Comparison of ENCODE assay signal across 9 cellular contexts in the genomic region with DNA sequence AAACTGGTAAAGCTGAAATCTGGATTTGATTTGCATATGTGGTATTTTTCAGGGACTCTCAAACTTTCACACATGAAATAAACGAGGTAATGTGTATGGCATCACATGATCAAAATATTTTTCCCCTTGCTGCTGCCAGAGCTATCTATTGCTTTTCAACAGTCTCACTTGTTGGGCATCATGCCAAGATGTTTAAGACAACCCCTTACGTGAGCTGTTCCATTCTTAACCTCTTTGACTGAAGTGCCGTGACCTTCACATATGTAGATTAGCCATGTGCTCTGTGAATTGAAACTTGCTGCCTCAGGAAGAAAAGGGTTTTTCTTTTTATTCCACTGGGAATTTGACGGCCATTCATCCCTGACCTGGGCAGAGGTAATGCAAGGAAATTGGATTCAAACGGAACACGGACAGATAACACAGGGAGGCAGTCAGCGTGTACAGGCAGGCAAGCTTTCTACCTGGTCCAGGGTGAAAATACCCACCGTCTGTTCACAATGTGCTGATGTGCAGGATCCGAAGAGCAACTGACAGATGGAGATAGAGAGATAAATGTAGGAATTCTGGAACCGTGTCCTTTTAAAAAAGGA. TPM values are rescaled to one million over a fixed set of nuclear protein-coding genes. Genes with fewer than 3 reads are reported as not detected.
A peak's percentile ranks its signal among the peaks of the same experiment; 100 is the strongest.
DNase-seq lines count a peak whose midpoint lies in the region; ATAC-seq, FAIRE-seq and TF ChIP-seq lines count a peak whose summit lies in the region.
"Had no signal": no experiment of that assay in that cellular context is flagged by ENCODE, and none has a peak within 500 bp of the region (broad histone marks: within the 10 kb centered on the region; RNA-seq: fewer than 3 reads in every experiment).

No MANE protein-coding gene starts in this region.

- CTCF ChIA-PET in activated CD8-positive, alpha-beta T cell treated with anti-CD3 and anti-CD28 coated beads for 36 hours (lab: Charles Lee): interaction anchor here (1.0 to 1.4 kb wide), 4 partner anchors 9 to 243 kb away, joined by 3 to 5 read pairs (median 4); no protein-coding TSS in a partner anchor
- CTCF ChIA-PET in activated CD8-positive, alpha-beta T cell treated with anti-CD3 and anti-CD28 coated beads, Interleukin-2, amount 10 ng/mL, durations not matched to agents 7 days and 5 days (lab: Charles Lee): interaction anchor here (1.9 kb wide), 1 partner anchor 16 kb away, joined by 7 read pairs; no protein-coding TSS in a partner anchor

- no peaks in the 10 kb centered on the region for H3K36me3 ChIP-seq in astrocyte (ENCODE audit: insufficient read depth, low read length)
- no peaks in the 10 kb centered on the region for H3K36me3 ChIP-seq in lower lobe of right lung

- H3K36me3 Mint-ChIP-seq in activated CD8-positive, alpha-beta T cell treated with anti-CD3 and anti-CD28 coated beads for 36 hours (ENCODE audit: low read depth): peaks cover 6% of the 10 kb centered on the region
- peaks cover 6% of the 10 kb centered on the region for H3K36me3 Mint-ChIP-seq in activated CD8-positive, alpha-beta T cell treated with anti-CD3 and anti-CD28 coated beads, Interleukin-2, amount 10 ng/mL, durations not matched to agents 7 days and 5 days (ENCODE audit: low read depth)
- no peaks in the 10 kb centered on the region for H3K36me3 Mint-ChIP-seq in astrocyte (ENCODE audit: low read depth, unreplicated experiment)

- no peaks in the 10 kb centered on the region for H3K27me3 Mint-ChIP-seq in activated CD8-positive, alpha-beta T cell treated with anti-CD3 and anti-CD28 coated beads for 36 hours
- H3K27me3 Mint-ChIP-seq in activated CD8-positive, alpha-beta T cell treated with anti-CD3 and anti-CD28 coated beads, Interleukin-2, amount 10 ng/mL, durations not matched to agents 7 days and 5 days (ENCODE audit: low read depth): no peaks in the 10 kb centered on the region
- no peaks in the 10 kb centered on the region for H3K27me3 Mint-ChIP-seq in astrocyte (ENCODE audit: low read depth, unreplicated experiment)

- H3K4me1 Mint-ChIP-seq in activated CD8-positive, alpha-beta T cell treated with anti-CD3 and anti-CD28 coated beads for 36 hours (ENCODE audit: low read depth): peaks cover 87% of the 10 kb centered on the region
- H3K4me1 Mint-ChIP-seq in activated CD8-positive, alpha-beta T cell treated with anti-CD3 and anti-CD28 coated beads, Interleukin-2, amount 10 ng/mL, durations not matched to agents 7 days and 5 days (ENCODE audit: low read depth): peaks cover 24% of the 10 kb centered on the region
- H3K4me1 Mint-ChIP-seq in astrocyte (ENCODE audit: low read depth, unreplicated experiment): peaks cover 63% of the 10 kb centered on the region

- POLR2A ChIA-PET in activated CD8-positive, alpha-beta T cell treated with anti-CD3 and anti-CD28 coated beads for 36 hours (lab: Charles Lee): interaction anchor here (1.0 to 1.6 kb wide), 3 partner anchors 9 to 70 kb away, joined by 3 to 4 read pairs (median 3); no protein-coding TSS in a partner anchor
- POLR2A ChIA-PET in activated CD8-positive, alpha-beta T cell treated with anti-CD3 and anti-CD28 coated beads, Interleukin-2, amount 10 ng/mL, durations not matched to agents 7 days and 5 days (lab: Charles Lee): no interaction called here

- no peaks in the 10 kb centered on the region for H3K9me3 Mint-ChIP-seq in activated CD8-positive, alpha-beta T cell treated with anti-CD3 and anti-CD28 coated beads for 36 hours
- no peaks in the 10 kb centered on the region for H3K9me3 Mint-ChIP-seq in activated CD8-positive, alpha-beta T cell treated with anti-CD3 and anti-CD28 coated beads, Interleukin-2, amount 10 ng/mL, durations not matched to agents 7 days and 5 days (ENCODE audit: insufficient read depth)
- no peaks in the 10 kb centered on the region for H3K9me3 Mint-ChIP-seq in astrocyte (ENCODE audit: unreplicated experiment)

- no peak overlapping the region for H3K27ac ChIP-seq in astrocyte (ENCODE audit: low read depth, low read length)
- no peak overlapping the region for H3K27ac ChIP-seq in lower lobe of right lung
- H3K27ac ChIP-seq: C4-2B had no signal

- peak; percentile 86 for ATAC-seq in activated CD8-positive, alpha-beta T cell treated with anti-CD3 and anti-CD28 coated beads for 36 hours
- ATAC-seq in activated CD8-positive, alpha-beta T cell treated with anti-CD3 and anti-CD28 coated beads, Interleukin-2, amount 10 ng/mL, durations not matched to agents 7 days and 5 days: no peak
- peak; percentile 76 for ATAC-seq in HG02759 (IDR thresholded peaks at IDR 0.05; ENCODE audit: unreplicated experiment)
- ATAC-seq in lower lobe of right lung: peak; percentile 42 to 64

- no peak for FAIRE-seq in astrocyte (lab: Jason Lieb, UNC)

- H3K4me2 ChIP-seq in astrocyte (ENCODE audit: low read length): peak overlapping the region; percentile 38

- H3K9me3 ChIP-seq in astrocyte (ENCODE audit: insufficient read depth, low read depth, low read length) (no peaks in the 10 kb centered on the region), lower lobe of right lung (no peaks in the 10 kb centered on the region)

- TF ChIP-seq CTCF in activated CD8-positive, alpha-beta T cell treated with anti-CD3 and anti-CD28 coated beads for 36 hours (IDR thresholded peaks at IDR 0.05): no peak
- TF ChIP-seq CTCF in astrocyte (IDR thresholded peaks at IDR 0.05; ENCODE audit: insufficient read depth, low read depth, low read length) (no peak), lower lobe of right lung (IDR thresholded peaks at IDR 0.05) (no peak)

- peaks cover 100% of the 10 kb centered on the region for H3K79me2 ChIP-seq in astrocyte (ENCODE audit: insufficient read depth, low read length)

- H2AFZ ChIP-seq in astrocyte (ENCODE audit: low read depth, low read length): no peak overlapping the region

- no peak overlapping the region for H3K9ac ChIP-seq in astrocyte (ENCODE audit: low read length)

- H3K4me1 ChIP-seq in astrocyte (ENCODE audit: insufficient read depth, low read length) (peaks cover 3% of the 10 kb centered on the region), lower lobe of right lung (peaks cover 72% of the 10 kb centered on the region)

- H3K4me3 ChIP-seq in astrocyte (ENCODE audit: insufficient read depth, low read depth, low read length) (no peak overlapping the region), lower lobe of right lung (no peak overlapping the region)

- H4K20me1 ChIP-seq in astrocyte (ENCODE audit: insufficient read depth, low read length): peaks cover 100% of the 10 kb centered on the region

- intact Hi-C loops in activated CD8-positive, alpha-beta T cell treated with anti-CD3 and anti-CD28 coated beads for 36 hours (cut with micrococcal nuclease): no loop called here
- intact Hi-C loops in lower lobe of right lung (cut with DNase I): no loop called here

- H3K27me3 ChIP-seq in astrocyte (ENCODE audit: insufficient read depth, low read length) (no peaks in the 10 kb centered on the region), lower lobe of right lung (ENCODE audit: low read depth) (no peaks in the 10 kb centered on the region)

- peak overlapping the region; percentile 79 for H3K27ac Mint-ChIP-seq in activated CD8-positive, alpha-beta T cell treated with anti-CD3 and anti-CD28 coated beads for 36 hours
- no peak overlapping the region for H3K27ac Mint-ChIP-seq in activated CD8-positive, alpha-beta T cell treated with anti-CD3 and anti-CD28 coated beads, Interleukin-2, amount 10 ng/mL, durations not matched to agents 7 days and 5 days
- H3K27ac Mint-ChIP-seq in astrocyte (ENCODE audit: unreplicated experiment): no peak overlapping the region

- peak; percentile 57 for DNase-seq in activated CD8-positive, alpha-beta T cell treated with anti-CD3 and anti-CD28 coated beads for 36 hours
- no peak for DNase-seq in activated CD8-positive, alpha-beta T cell treated with anti-CD3 and anti-CD28 coated beads, Interleukin-2, amount 10 ng/mL, durations not matched to agents 7 days and 5 days
- DNase-seq in NCI-H187 treated with DMSO at 0.1 percent for 48 hours (lab: John Stamatoyannopoulos, UW) (peak; percentile 93), astrocyte (ENCODE audit: low read depth) (peak; percentile 59), lower lobe of right lung (no peak), islet precursor cell (no peak), UCSD-AML1 (lab: John Stamatoyannopoulos, UW; ENCODE audit: unreplicated experiment) (no peak)

- no peak overlapping the region for H3K4me3 Mint-ChIP-seq in activated CD8-positive, alpha-beta T cell treated with anti-CD3 and anti-CD28 coated beads for 36 hours
- H3K4me3 Mint-ChIP-seq in activated CD8-positive, alpha-beta T cell treated with anti-CD3 and anti-CD28 coated beads, Interleukin-2, amount 10 ng/mL, durations not matched to agents 7 days and 5 days: no peak overlapping the region
- no peak overlapping the region for H3K4me3 Mint-ChIP-seq in astrocyte (ENCODE audit: unreplicated experiment)

RNA-seq across cellular contexts. Expression of gene ARID1B, which starts 14.2 kb away (rescaled TPM):
- total RNA-seq in activated CD8-positive, alpha-beta T cell treated with anti-CD3 and anti-CD28 coated beads for 36 hours: 10 to 100 TPM; 36.9 to 38.9 TPM
- total RNA-seq in activated CD8-positive, alpha-beta T cell treated with anti-CD3 and anti-CD28 coated beads, Interleukin-2, amount 10 ng/mL, durations not matched to agents 7 days and 5 days: 10 to 100 TPM; 60.9 to 62.4 TPM
- total RNA-seq in astrocyte: 75.4 and 78.2 TPM in 2 replicates
- total RNA-seq in lower lobe of right lung: 95.5 TPM

Comparison
In these comparisons a context has a peak if more than half of its experiments do, and no peak if none do; other contexts are left out.
1. DNase-seq: peak in activated CD8-positive, alpha-beta T cell treated with anti-CD3 and anti-CD28 coated beads for 36 hours (single experiment), NCI-H187 treated with DMSO at 0.1 percent for 48 hours (single experiment) and astrocyte (single experiment); none in activated CD8-positive, alpha-beta T cell treated with anti-CD3 and anti-CD28 coated beads, Interleukin-2, amount 10 ng/mL, durations not matched to agents 7 days and 5 days (single experiment), lower lobe of right lung (single experiment), islet precursor cell (single experiment) and UCSD-AML1 (single experiment).